1 cellular context compared by ENCODE assay signal in genomic region chrX:459611-460010, GRCh38.
TF ChIP-seq lines count a peak whose summit lies in the region.

No MANE protein-coding gene starts in this region.

TF ChIP-seq in SK-N-SH, 30 proteins besides CTCF, POLR2A, EP300 and RAD21 (continued from another document):
- no peak for TF ChIP-seq REST (IDR thresholded peaks at IDR 0.05; ENCODE audit: low read depth, low read length)
- no peak for TF ChIP-seq GATA2 (CRISPR knock-in tag; IDR thresholded peaks at IDR 0.05)
- TF ChIP-seq NRF1 (IDR thresholded peaks at IDR 0.05; ENCODE audit: low read depth, low read length): no peak
- TF ChIP-seq FOXM1 (IDR thresholded peaks at IDR 0.05; ENCODE audit: low read depth): no peak
- TF ChIP-seq RXRA (IDR thresholded peaks at IDR 0.05; ENCODE audit: borderline replicate concordance, low read depth): no peak
- no peak for TF ChIP-seq CHD2 (IDR thresholded peaks at IDR 0.05; ENCODE audit: low read length, partially characterized antibody)
- TF ChIP-seq, protein P1, sequence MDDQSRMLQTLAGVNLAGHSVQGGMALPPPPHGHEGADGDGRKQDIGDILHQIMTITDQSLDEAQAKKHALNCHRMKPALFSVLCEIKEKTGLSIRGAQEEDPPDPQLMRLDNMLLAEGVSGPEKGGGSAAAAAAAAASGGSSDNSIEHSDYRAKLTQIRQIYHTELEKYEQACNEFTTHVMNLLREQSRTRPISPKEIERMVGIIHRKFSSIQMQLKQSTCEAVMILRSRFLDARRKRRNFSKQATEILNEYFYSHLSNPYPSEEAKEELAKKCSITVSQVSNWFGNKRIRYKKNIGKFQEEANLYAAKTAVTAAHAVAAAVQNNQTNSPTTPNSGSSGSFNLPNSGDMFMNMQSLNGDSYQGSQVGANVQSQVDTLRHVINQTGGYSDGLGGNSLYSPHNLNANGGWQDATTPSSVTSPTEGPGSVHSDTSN (IDR thresholded peaks at IDR 0.05): no peak
- TF ChIP-seq RCOR1 (IDR thresholded peaks at IDR 0.05; ENCODE audit: low read length): no peak
- no peak for TF ChIP-seq GABPA (IDR thresholded peaks at IDR 0.05; ENCODE audit: low read depth)
- no peak for TF ChIP-seq RFX5 (IDR thresholded peaks at IDR 0.05; ENCODE audit: low read length)
- no peak for TF ChIP-seq FOSL2 (IDR thresholded peaks at IDR 0.05; ENCODE audit: borderline replicate concordance, low read depth)
